Comparison of ENCODE assay signal across 9 cellular contexts in the genomic region with DNA sequence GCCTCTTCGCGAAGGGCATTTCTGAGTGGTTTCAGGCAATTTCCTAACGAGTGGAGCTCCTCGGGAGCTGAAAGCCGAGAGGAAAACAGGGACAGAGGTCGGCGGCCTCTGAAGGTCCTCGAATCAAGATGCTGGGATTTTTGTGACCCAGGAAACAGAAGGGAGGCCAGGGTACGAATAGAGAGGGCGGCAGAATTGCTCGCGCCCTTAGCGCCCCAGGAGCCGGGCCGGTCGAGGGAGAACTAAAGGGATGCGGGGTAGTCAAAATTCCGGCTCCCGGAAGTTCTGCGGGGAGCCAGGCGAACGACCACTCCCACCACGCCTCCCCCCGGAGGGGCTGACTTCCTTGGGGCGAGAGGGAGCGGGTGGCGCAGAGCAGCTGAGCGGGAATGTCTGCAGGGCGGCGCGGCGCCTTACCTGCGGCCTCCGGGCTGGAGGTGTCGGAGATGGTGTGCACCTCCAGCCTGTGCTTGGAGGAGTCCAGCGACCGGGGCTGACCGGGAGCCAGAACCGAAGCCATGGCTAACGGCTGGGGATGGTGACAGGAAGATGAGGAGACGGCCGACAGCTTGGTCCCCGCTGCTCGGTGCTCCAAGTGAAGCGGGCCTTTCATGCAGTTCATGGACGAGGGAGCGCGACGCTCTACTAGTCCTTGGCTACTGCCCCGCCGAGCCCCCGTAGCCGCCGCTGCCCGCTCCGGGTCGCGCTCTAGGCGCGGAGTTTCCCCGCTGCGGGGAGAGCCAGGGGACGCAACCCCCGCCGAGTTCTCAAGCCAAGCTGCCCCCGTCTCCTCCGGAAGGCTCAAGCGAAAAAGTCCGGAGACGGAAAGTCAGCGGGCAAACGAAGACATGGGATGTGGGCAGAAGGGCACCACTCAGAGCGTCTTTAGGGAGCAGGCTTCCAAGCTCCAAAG. TPM values are rescaled to one million over a fixed set of nuclear protein-coding genes. Genes with fewer than 3 reads are reported as not detected.
DNase-seq lines count a peak whose midpoint lies in the region; ATAC-seq lines count a peak whose summit lies in the region.
"Had no signal": no experiment of that assay in that cellular context is flagged by ENCODE, and none has a peak within 500 bp of the region (broad histone marks: within the 10 kb centered on the region; RNA-seq: fewer than 3 reads in every experiment).

No MANE protein-coding gene starts in this region.

- peaks cover 4% of the 10 kb centered on the region for H3K9me3 ChIP-seq in thymus (ENCODE audit: control insufficient read depth)

- H3K27ac ChIP-seq in thymus (ENCODE audit: low read depth) = no peak overlapping the region

- no peak for ATAC-seq in activated naive CD8-positive, alpha-beta T cell treated with anti-CD3 and anti-CD28 coated beads, Interleukin-2, amount 50 U/mL, for 24 hours

- no peak overlapping the region for H3K27ac Mint-ChIP-seq in activated naive CD8-positive, alpha-beta T cell treated with anti-CD3 and anti-CD28 coated beads, Interleukin-2, amount 50 U/mL, for 24 hours

- H3K36me3 Mint-ChIP-seq in activated naive CD8-positive, alpha-beta T cell treated with anti-CD3 and anti-CD28 coated beads, Interleukin-2, amount 50 U/mL, for 24 hours (ENCODE audit: low read depth) = peaks cover 7% of the 10 kb centered on the region

- H3K4me3 Mint-ChIP-seq in activated naive CD8-positive, alpha-beta T cell treated with anti-CD3 and anti-CD28 coated beads, Interleukin-2, amount 50 U/mL, for 24 hours = peak overlapping the region; percentile 60

- peak; percentile 52 for DNase-seq in activated CD8-positive, alpha-beta memory T cell treated with anti-CD3 and anti-CD28 coated beads, Interleukin-2, amount 50 U/mL, for 48 hours
- no peak for DNase-seq in activated CD8-positive, alpha-beta memory T cell treated with anti-CD3 and anti-CD28 coated beads, Interleukin-2, amount 50 U/mL, for 4 hours
- no peak for DNase-seq in activated naive CD8-positive, alpha-beta T cell treated with anti-CD3 and anti-CD28 coated beads, Interleukin-2, amount 50 U/mL, for 24 hours
- DNase-seq in iris pigment epithelial cell (ENCODE audit: low read depth) = peak; percentile 50
- DNase-seq in GM19240 (ENCODE audit: insufficient read length, low spot score) = no peak
- no peak for DNase-seq in NCI-H774 (lab: John Stamatoyannopoulos, UW)
- no peak for DNase-seq in NCI-H146 treated with DMSO at 0.1 percent for 48 hours (lab: John Stamatoyannopoulos, UW; ENCODE audit: unreplicated experiment)
- DNase-seq: DMS 273 treated with DMSO at 0.1 percent for 48 hours had no signal

- peak overlapping the region; percentile 54 for H3K4me3 ChIP-seq in thymus (ENCODE audit: low read length)

- peaks cover 87% of the 10 kb centered on the region for H3K27me3 Mint-ChIP-seq in activated naive CD8-positive, alpha-beta T cell treated with anti-CD3 and anti-CD28 coated beads, Interleukin-2, amount 50 U/mL, for 24 hours

- no peaks in the 10 kb centered on the region for H3K36me3 ChIP-seq in thymus (ENCODE audit: control insufficient read depth, insufficient read depth)

- peaks cover 10% of the 10 kb centered on the region for H3K4me1 ChIP-seq in thymus (ENCODE audit: control insufficient read depth, insufficient read depth, low read length)

- peaks cover 29% of the 10 kb centered on the region for H3K4me1 Mint-ChIP-seq in activated naive CD8-positive, alpha-beta T cell treated with anti-CD3 and anti-CD28 coated beads, Interleukin-2, amount 50 U/mL, for 24 hours

- H3K27me3 ChIP-seq in thymus (ENCODE audit: control insufficient read depth, insufficient read depth) = peaks cover 91% of the 10 kb centered on the region

- peaks cover 12% of the 10 kb centered on the region for H3K9me3 Mint-ChIP-seq in activated naive CD8-positive, alpha-beta T cell treated with anti-CD3 and anti-CD28 coated beads, Interleukin-2, amount 50 U/mL, for 24 hours

- 6% methylated on average over 73 of the region's 73 CpGs for WGBS in thymus

RNA-seq across cellular contexts. Expression of gene PITX2, which starts 0.8 kb away (rescaled TPM):
- 0.39 TPM for polyA plus RNA-seq in thymus

Comparison
In these comparisons a context has a peak if more than half of its experiments do, and no peak if none do; other contexts are left out.
1. DNase-seq: peak in activated CD8-positive, alpha-beta memory T cell treated with anti-CD3 and anti-CD28 coated beads, Interleukin-2, amount 50 U/mL, for 48 hours (single experiment) and iris pigment epithelial cell (single experiment); none in activated CD8-positive, alpha-beta memory T cell treated with anti-CD3 and anti-CD28 coated beads, Interleukin-2, amount 50 U/mL, for 4 hours (single experiment), activated naive CD8-positive, alpha-beta T cell treated with anti-CD3 and anti-CD28 coated beads, Interleukin-2, amount 50 U/mL, for 24 hours (single experiment), GM19240 (single experiment), NCI-H774 (single experiment) and NCI-H146 treated with DMSO at 0.1 percent for 48 hours (single experiment).